In genomic region chr22:46714550-46714949, GRCh38 we compare ENCODE assay signal across 21 cellular contexts. TPM values are rescaled to one million over a fixed set of nuclear protein-coding genes. Genes with fewer than 3 reads are reported as not detected.
DNase-seq lines count a peak whose midpoint lies in the region; ATAC-seq and TF ChIP-seq lines count a peak whose summit lies in the region.
"Had no signal": no experiment of that assay in that cellular context is flagged by ENCODE, and none has a peak within 500 bp of the region (broad histone marks: within the 10 kb centered on the region; RNA-seq: fewer than 3 reads in every experiment).

No MANE protein-coding gene starts in this region.

- POLR2A ChIA-PET in SK-N-SH (lab: Yijun Ruan, JAX) = no interaction called here
- POLR2A ChIA-PET in CD8-positive, alpha-beta memory T cell (lab: Charles Lee) = interaction anchor here (0.6 kb wide), 1 partner anchor 22 kb away, joined by 3 read pairs; no protein-coding TSS in a partner anchor
- POLR2A ChIA-PET in naive thymus-derived CD4-positive, alpha-beta T cell (lab: Charles Lee) = no interaction called here

- TF ChIP-seq CTCF in SK-N-SH (IDR thresholded peaks at IDR 0.05) (no peak), WERI-Rb-1 (IDR thresholded peaks at IDR 0.05; ENCODE audit: low read depth, low read length) (no peak)

- H3K9me3 Mint-ChIP-seq in CD8-positive, alpha-beta memory T cell = no peaks in the 10 kb centered on the region
- no peaks in the 10 kb centered on the region for H3K9me3 Mint-ChIP-seq in naive thymus-derived CD4-positive, alpha-beta T cell
- H3K9me3 Mint-ChIP-seq: stimulated activated memory B cell treated with anti-CD40 and anti-IgM and Interleukin-4, amounts not matched to agents 10 μg/mL and 1 μg/mL and 100 μg/mL, for 72 hours had no signal

- H3K4me3 Mint-ChIP-seq in CD8-positive, alpha-beta memory T cell = no peak overlapping the region
- H3K4me3 Mint-ChIP-seq in naive thymus-derived CD4-positive, alpha-beta T cell = no peak overlapping the region
- H3K4me3 Mint-ChIP-seq: stimulated activated memory B cell treated with anti-CD40 and anti-IgM and Interleukin-4, amounts not matched to agents 10 μg/mL and 1 μg/mL and 100 μg/mL, for 72 hours had no signal

- no peaks in the 10 kb centered on the region for H3K27me3 ChIP-seq in SK-N-SH (ENCODE audit: insufficient read depth)
- no peaks in the 10 kb centered on the region for H3K27me3 ChIP-seq in CD8-positive, alpha-beta memory T cell (ENCODE audit: insufficient read depth, low read length, poor library complexity, severe bottlenecking)
- no peaks in the 10 kb centered on the region for H3K27me3 ChIP-seq in naive thymus-derived CD4-positive, alpha-beta T cell (ENCODE audit: control insufficient read depth in 2 of 2, insufficient read depth in 2 of 2, low read length in 2 of 2)
- no peaks in the 10 kb centered on the region for H3K27me3 ChIP-seq in WERI-Rb-1 (ENCODE audit: insufficient read depth, low read depth, severe bottlenecking)
- H3K27me3 ChIP-seq: BLaER1 treated with 17β-estradiol and CSF1 and Interleukin-3, amounts not matched to agents 10 nM and 100 nM had no signal

- TF ChIP-seq RAD21 in SK-N-SH (IDR thresholded peaks at IDR 0.05; ENCODE audit: low read length) = no peak

- no peaks in the 10 kb centered on the region for H4K20me1 ChIP-seq in SK-N-SH (ENCODE audit: insufficient read depth)

- no peaks in the 10 kb centered on the region for H3K27me3 Mint-ChIP-seq in CD8-positive, alpha-beta memory T cell
- no peaks in the 10 kb centered on the region for H3K27me3 Mint-ChIP-seq in naive thymus-derived CD4-positive, alpha-beta T cell
- H3K27me3 Mint-ChIP-seq: stimulated activated memory B cell treated with anti-CD40 and anti-IgM and Interleukin-4, amounts not matched to agents 10 μg/mL and 1 μg/mL and 100 μg/mL, for 72 hours had no signal

- H2AFZ ChIP-seq in SK-N-SH (ENCODE audit: low read depth) = no peak overlapping the region
- H2AFZ ChIP-seq: parathyroid adenoma had no signal

- CTCF ChIA-PET in SK-N-SH (lab: Yijun Ruan, JAX) = interaction anchor here (1.0 kb wide), 1 partner anchor 151 kb away, joined by 3 read pairs; no protein-coding TSS in a partner anchor
- CTCF ChIA-PET in CD8-positive, alpha-beta memory T cell (lab: Charles Lee) = interaction anchor here (1.5 kb wide), 1 partner anchor 89 kb away, joined by 4 read pairs; no protein-coding TSS in a partner anchor
- CTCF ChIA-PET in naive thymus-derived CD4-positive, alpha-beta T cell (lab: Charles Lee) = interaction anchor here (0.6 kb wide), 1 partner anchor 27 kb away, joined by 3 read pairs; no protein-coding TSS in a partner anchor

- no peak overlapping the region for H3K4me3 ChIP-seq in SK-N-SH (ENCODE audit: low read depth in 2 of 2, low read length in 1 of 2)
- no peak overlapping the region for H3K4me3 ChIP-seq in CD8-positive, alpha-beta memory T cell (ENCODE audit: low read length)
- no peak overlapping the region for H3K4me3 ChIP-seq in naive thymus-derived CD4-positive, alpha-beta T cell (ENCODE audit: low read length)
- H3K4me3 ChIP-seq in WERI-Rb-1 (ENCODE audit: low read depth, low read length) = no peak overlapping the region
- H3K4me3 ChIP-seq: BLaER1 treated with 17β-estradiol and CSF1 and Interleukin-3, amounts not matched to agents 10 nM and 100 nM had no signal

- WGBS in SK-N-SH (ENCODE audit: low lambda C conversion rate) = 65% methylated on average over 4 of the region's 4 CpGs

- peaks cover 3% of the 10 kb centered on the region for H3F3A ChIP-seq in SK-N-SH (replicated peaks; ENCODE audit: insufficient read depth)

- H3K79me2 ChIP-seq in SK-N-SH (ENCODE audit: insufficient read depth) = peaks cover 38% of the 10 kb centered on the region
- H3K79me2 ChIP-seq: parathyroid adenoma had no signal

- no peak for ATAC-seq in SK-N-SH treated with all-trans-retinoic acid at 6 μM for 48 hours
- ATAC-seq in naive thymus-derived CD4-positive, alpha-beta T cell = no peak
- ATAC-seq: HCT116; stimulated activated memory B cell treated with anti-CD40 and anti-IgM and Interleukin-4, amounts not matched to agents 10 μg/mL and 1 μg/mL and 100 μg/mL, for 72 hours had no signal

- H3K9me3 ChIP-seq in SK-N-SH (no peaks in the 10 kb centered on the region), WERI-Rb-1 (ENCODE audit: severe bottlenecking) (no peaks in the 10 kb centered on the region)
- no peaks in the 10 kb centered on the region for H3K9me3 ChIP-seq in CD8-positive, alpha-beta memory T cell (ENCODE audit: low read length)
- no peaks in the 10 kb centered on the region for H3K9me3 ChIP-seq in naive thymus-derived CD4-positive, alpha-beta T cell (ENCODE audit: control insufficient read depth in 2 of 3, low read length in 3 of 3)
- H3K9me3 ChIP-seq: BLaER1 treated with 17β-estradiol and CSF1 and Interleukin-3, amounts not matched to agents 10 nM and 100 nM had no signal

- H3K27ac ChIP-seq in SK-N-SH (ENCODE audit: low read depth in 2 of 2, low read length in 1 of 2) (peak overlapping the region; percentile 7 to 41; a peak in 3 of 4 replicates), WERI-Rb-1 (no peak overlapping the region)
- H3K27ac ChIP-seq in CD8-positive, alpha-beta memory T cell (ENCODE audit: low read depth, low read length) = no peak overlapping the region
- peak overlapping the region; percentile 27 for H3K27ac ChIP-seq in naive thymus-derived CD4-positive, alpha-beta T cell (ENCODE audit: low read depth, low read length)
- H3K27ac ChIP-seq: 22Rv1; BLaER1 treated with 17β-estradiol and CSF1 and Interleukin-3, amounts not matched to agents 10 nM and 100 nM; parathyroid adenoma had no signal

- intact Hi-C loops in naive thymus-derived CD4-positive, alpha-beta T cell (cut with micrococcal nuclease) = no loop called here

- H3K9ac ChIP-seq in SK-N-SH = no peak overlapping the region
- H3K9ac ChIP-seq: BLaER1 treated with 17β-estradiol and CSF1 and Interleukin-3, amounts not matched to agents 10 nM and 100 nM; parathyroid adenoma had no signal

- no peak for TF ChIP-seq POLR2A in erythroblast (IDR thresholded peaks at IDR 0.05; ENCODE audit: low read length)

- peak; percentile 67 for DNase-seq in SK-N-SH
- no peak for DNase-seq in CD8-positive, alpha-beta memory T cell
- DNase-seq in dermis blood vessel endothelial cell = peak; percentile 57
- no peak for DNase-seq in naive thymus-derived CD4-positive, alpha-beta T cell
- no peak for DNase-seq in WERI-Rb-1
- no peak for DNase-seq in glomerular visceral epithelial cell (ENCODE audit: extremely low spot score)
- DNase-seq in erythroblast (lab: John Stamatoyannopoulos, UW) = no peak
- DNase-seq: activated CD4-positive, alpha-beta T cell treated with anti-CD3 and anti-CD28 coated beads, Interleukin-2, amount 50 U/mL, for 1 hour; activated T-cell treated with anti-CD3 and anti-CD28 coated beads, Interleukin-2, amount 50 U/mL, for 48 hours; amygdala; DMS79; Kasumi-1; NCI-H1417 treated with DMSO at 0.1 percent for 48 hours; NCI-H2171; NCI-H82 had no signal

- no peaks in the 10 kb centered on the region for H3K9me2 ChIP-seq in SK-N-SH

- no peak for TF ChIP-seq EP300 in SK-N-SH (IDR thresholded peaks at IDR 0.05; ENCODE audit: borderline replicate concordance in 1 of 2, low read depth in 1 of 2, low read length in 1 of 2)

- peaks cover 2 to 84% (median 30%) of the 10 kb centered on the region in 3 donors for H3K36me3 Mint-ChIP-seq in CD8-positive, alpha-beta memory T cell
- peaks cover 5 to 55% (median 26%) of the 10 kb centered on the region in 5 donors for H3K36me3 Mint-ChIP-seq in naive thymus-derived CD4-positive, alpha-beta T cell

- H3K4me2 ChIP-seq in SK-N-SH = no peak overlapping the region
- H3K4me2 ChIP-seq: BLaER1 treated with 17β-estradiol and CSF1 and Interleukin-3, amounts not matched to agents 10 nM and 100 nM had no signal

- peak overlapping the region in 6 of 8 donors; percentile 30 to 87 (median 74) for H3K27ac Mint-ChIP-seq in CD8-positive, alpha-beta memory T cell
- peak overlapping the region in 6 of 9 donors; percentile 10 to 79 (median 50) for H3K27ac Mint-ChIP-seq in naive thymus-derived CD4-positive, alpha-beta T cell
- H3K27ac Mint-ChIP-seq: stimulated activated memory B cell treated with anti-CD40 and anti-IgM and Interleukin-4, amounts not matched to agents 10 μg/mL and 1 μg/mL and 100 μg/mL, for 72 hours had no signal

- H3K4me1 ChIP-seq in SK-N-SH (ENCODE audit: control insufficient read depth in 1 of 2, insufficient read depth in 2 of 2, low read depth in 1 of 2, low read length in 1 of 2) = peaks cover 0 to 2% of the 10 kb centered on the region in 2 experiments; a peak in 1 of 4 replicates
- H3K4me1 ChIP-seq in CD8-positive, alpha-beta memory T cell (ENCODE audit: insufficient read depth, low read length) = no peaks in the 10 kb centered on the region
- no peaks in the 10 kb centered on the region for H3K4me1 ChIP-seq in naive thymus-derived CD4-positive, alpha-beta T cell (ENCODE audit: control insufficient read depth in 2 of 2, insufficient read depth in 2 of 2, low read length in 2 of 2)
- H3K4me1 ChIP-seq: parathyroid adenoma had no signal

- H3K4me1 Mint-ChIP-seq in CD8-positive, alpha-beta memory T cell = peaks cover 7 to 24% (median 19%) of the 10 kb centered on the region in 3 donors
- peaks cover 5 to 17% (median 9%) of the 10 kb centered on the region in 7 donors for H3K4me1 Mint-ChIP-seq in naive thymus-derived CD4-positive, alpha-beta T cell
- H3K4me1 Mint-ChIP-seq: stimulated activated memory B cell treated with anti-CD40 and anti-IgM and Interleukin-4, amounts not matched to agents 10 μg/mL and 1 μg/mL and 100 μg/mL, for 72 hours had no signal

- peaks cover 48 to 62% of the 10 kb centered on the region in 2 experiments for H3K36me3 ChIP-seq in SK-N-SH (replicated peaks in 1 of 2; ENCODE audit: control insufficient read depth in 1 of 2, insufficient read depth in 2 of 2, low read length in 1 of 2)
- peaks cover 56% of the 10 kb centered on the region for H3K36me3 ChIP-seq in CD8-positive, alpha-beta memory T cell (ENCODE audit: insufficient read depth, low read length)
- H3K36me3 ChIP-seq in naive thymus-derived CD4-positive, alpha-beta T cell (ENCODE audit: control insufficient read depth in 2 of 3, insufficient read depth in 3 of 3, low read length in 3 of 3) = peaks cover 17 to 78% (median 25%) of the 10 kb centered on the region in 3 experiments
- H3K36me3 ChIP-seq in WERI-Rb-1 = peaks cover 63% of the 10 kb centered on the region

RNA-seq across cellular contexts. Expression of gene CERK, which starts 23.5 kb away (rescaled TPM):
- polyA plus RNA-seq in SK-N-SH (2012; rRNA removed) = 32.6 and 33.4 TPM in 2 replicates
- 27.7 and 36.1 TPM in 2 replicates for polyA plus RNA-seq in SK-N-SH (2012; cell fraction: cytosol; rRNA removed)
- 23.4 and 24.7 TPM in 2 replicates for polyA plus RNA-seq in SK-N-SH (2012; cell fraction: nucleus; rRNA removed)
- total RNA-seq in CD8-positive, alpha-beta memory T cell = 10 to 100 TPM; 64.3 to 64.5 TPM
- polyA plus RNA-seq in CD8-positive, alpha-beta memory T cell = 108 TPM
- 87.8 and 106 TPM in 2 replicates for total RNA-seq in dermis blood vessel endothelial cell
- 100 to 1,000 TPM in 2 of 5 experiments, 10 to 100 TPM in 3; 55.8 to 138 (median 72.4) TPM for total RNA-seq in naive thymus-derived CD4-positive, alpha-beta T cell
- polyA plus RNA-seq in naive thymus-derived CD4-positive, alpha-beta T cell = 10 to 100 TPM; 40.4 to 66.7 TPM

RNA-seq across cellular contexts. Expression of gene TBC1D22A, which starts 47.9 kb away (rescaled TPM):
- 14.5 and 16.5 TPM in 2 replicates for polyA plus RNA-seq in SK-N-SH (2012; rRNA removed)
- 12.8 and 14.4 TPM in 2 replicates for polyA plus RNA-seq in SK-N-SH (2012; cell fraction: cytosol; rRNA removed)
- 16.3 and 19.4 TPM in 2 replicates for polyA plus RNA-seq in SK-N-SH (2012; cell fraction: nucleus; rRNA removed)
- total RNA-seq in CD8-positive, alpha-beta memory T cell = 10 to 100 TPM; 34.0 to 34.8 TPM
- polyA plus RNA-seq in CD8-positive, alpha-beta memory T cell = 26.6 TPM
- total RNA-seq in dermis blood vessel endothelial cell = 19.4 and 23.8 TPM in 2 replicates
- 10 to 100 TPM; 37.5 to 50.1 (median 43.4) TPM for total RNA-seq in naive thymus-derived CD4-positive, alpha-beta T cell
- 10 to 100 TPM; 18.6 to 25.3 TPM for polyA plus RNA-seq in naive thymus-derived CD4-positive, alpha-beta T cell

Comparison
In these comparisons a context has a peak if more than half of its experiments do, and no peak if none do; other contexts are left out.
1. DNase-seq: peak in SK-N-SH (single experiment) and dermis blood vessel endothelial cell (single experiment); none in CD8-positive, alpha-beta memory T cell (0 of 5), naive thymus-derived CD4-positive, alpha-beta T cell (0 of 9), WERI-Rb-1 (single experiment), glomerular visceral epithelial cell (single experiment) and erythroblast (0 of 2).
2. H3K27ac ChIP-seq: peak in SK-N-SH (2 of 2) and naive thymus-derived CD4-positive, alpha-beta T cell (single experiment); none in CD8-positive, alpha-beta memory T cell (single experiment) and WERI-Rb-1 (single experiment).